Comparison of ENCODE assay signal across 13 cellular contexts in genomic region chr18:37252342-37252741, GRCh38.
"Had no signal": no experiment of that assay in that cellular context is flagged by ENCODE, and none has a peak within 500 bp of the region (broad histone marks: within the 10 kb centered on the region; RNA-seq: fewer than 3 reads in every experiment).

No MANE protein-coding gene starts in this region.

- H3K27ac ChIP-seq: coronary artery, epithelial cell of prostate, gastrocnemius medialis, psoas muscle, right lobe of liver, thyroid gland had no signal

- ATAC-seq: gastrocnemius medialis; psoas muscle; right lobe of liver; stimulated activated effector memory CD8-positive, alpha-beta T cell treated with anti-CD3 and anti-CD28 coated beads, Interleukin-12 subunit alpha, Interleukin-12 subunit beta, amount 100 ng/mL, for 72 hours had no signal

- H3K27ac Mint-ChIP-seq: stimulated activated effector memory CD8-positive, alpha-beta T cell treated with anti-CD3 and anti-CD28 coated beads, Interleukin-12 subunit alpha, Interleukin-12 subunit beta, amount 100 ng/mL, for 72 hours had no signal

- H3K4me3 Mint-ChIP-seq: stimulated activated effector memory CD8-positive, alpha-beta T cell treated with anti-CD3 and anti-CD28 coated beads, Interleukin-12 subunit alpha, Interleukin-12 subunit beta, amount 100 ng/mL, for 72 hours had no signal

- H3K36me3 Mint-ChIP-seq: stimulated activated effector memory CD8-positive, alpha-beta T cell treated with anti-CD3 and anti-CD28 coated beads, Interleukin-12 subunit alpha, Interleukin-12 subunit beta, amount 100 ng/mL, for 72 hours had no signal

- DNase-seq: activated CD4-positive, alpha-beta T cell treated with anti-CD3 and anti-CD28 coated beads, Interleukin-2, amount 50 U/mL, for 1 hour; activated gamma-delta T cell treated with Interleukin-2 at 50 U/mL for 16 hours; central memory CD4-positive, alpha-beta T cell; effector CD4-positive, alpha-beta T cell; gastrocnemius medialis; hippocampal formation; kidney glomerular epithelial cell; psoas muscle; thyroid gland had no signal

- H3K9me3 Mint-ChIP-seq: stimulated activated effector memory CD8-positive, alpha-beta T cell treated with anti-CD3 and anti-CD28 coated beads, Interleukin-12 subunit alpha, Interleukin-12 subunit beta, amount 100 ng/mL, for 72 hours had no signal
